In genomic region chr7:918118-918425, GRCh38 we compare ENCODE assay signal across 25 cellular contexts. TPM values are rescaled to one million over a fixed set of nuclear protein-coding genes. Genes with fewer than 3 reads are reported as not detected.
DNase-seq lines count a peak whose midpoint lies in the region; ATAC-seq and TF ChIP-seq lines count a peak whose summit lies in the region.
"Had no signal": no experiment of that assay in that cellular context is flagged by ENCODE, and none has a peak within 500 bp of the region (broad histone marks: within the 10 kb centered on the region; RNA-seq: fewer than 3 reads in every experiment).

No MANE protein-coding gene starts in this region.

- H3K36me3 Mint-ChIP-seq in WTC11: no peaks in the 10 kb centered on the region
- no peaks in the 10 kb centered on the region for H3K36me3 Mint-ChIP-seq in natural killer cell treated with Interleukin-12 subunit alpha and Interleukin-12 subunit beta and Interleukin-15 and Interleukin-18, amount 100 ng/mL, for 72 hours

- no peaks in the 10 kb centered on the region for H3K9me3 Mint-ChIP-seq in WTC11
- peaks cover 3% of the 10 kb centered on the region for H3K9me3 Mint-ChIP-seq in natural killer cell treated with Interleukin-12 subunit alpha and Interleukin-12 subunit beta and Interleukin-15 and Interleukin-18, amount 100 ng/mL, for 72 hours
- H3K9me3 Mint-ChIP-seq: stimulated activated naive B cell treated with anti-CD40 and anti-IgM and Interleukin-4, amounts not matched to agents 10 μg/mL and 1 μg/mL and 100 μg/mL, for 72 hours had no signal

- CTCF ChIA-PET in WTC11 (lab: Charles Lee): interaction anchor here (1.0 kb wide), 1 partner anchor 75 kb away, joined by 3 read pairs; no protein-coding TSS in a partner anchor

- H3K27ac ChIP-seq in heart right ventricle (no peak overlapping the region), transverse colon (no peak overlapping the region)
- H3K27ac ChIP-seq: neutrophil, SJSA1, WERI-Rb-1 had no signal

- no peak for TF ChIP-seq EP300 in transverse colon (IDR thresholded peaks at IDR 0.05; ENCODE audit: low read depth)

- ATAC-seq in Right ventricle myocardium inferior (no peak), heart right ventricle (no peak), WTC11 (no peak)
- no peak for ATAC-seq in natural killer cell treated with Interleukin-12 subunit alpha and Interleukin-12 subunit beta and Interleukin-15 and Interleukin-18, amount 100 ng/mL, for 72 hours
- ATAC-seq: stimulated activated naive B cell treated with anti-CD40 and anti-IgM and Interleukin-4, amounts not matched to agents 10 μg/mL and 1 μg/mL and 100 μg/mL, for 72 hours had no signal

- DNase-seq in Right ventricle myocardium inferior (ENCODE audit: missing footprints) (peak; percentile 4), heart right ventricle (no peak), WTC11 (ENCODE audit: low spot score) (peak; percentile 5), transverse colon (peak; percentile 5), NCI-H748 (lab: John Stamatoyannopoulos, UW; ENCODE audit: unreplicated experiment) (no peak), UCSD-AML1 (lab: John Stamatoyannopoulos, UW; ENCODE audit: unreplicated experiment) (no peak)
- peak; percentile 26 for DNase-seq in natural killer cell treated with Interleukin-12 subunit alpha and Interleukin-12 subunit beta and Interleukin-15 and Interleukin-18, amount 100 ng/mL, for 72 hours (ENCODE audit: low spot score)
- DNase-seq: ACHN; activated CD4-positive, alpha-beta T cell treated with anti-CD3 and anti-CD28 coated beads, Interleukin-2, amount 50 U/mL, for 1 hour; activated naive CD4-positive, alpha-beta T cell treated with Interleukin-2 at 50 U/mL for 16 hours; amygdala; EL; foreskin melanocyte; mesenchymal stem cell; NCI-H1092; NCI-H1694 treated with DMSO at 0.1 percent for 48 hours; NCI-H446 treated with DMSO at 0.1 percent for 48 hours; NCI-H82; stimulated activated naive B cell treated with anti-CD40 and anti-IgM and Interleukin-4, amounts not matched to agents 10 μg/mL and 1 μg/mL and 100 μg/mL, for 72 hours; T1000; WERI-Rb-1 had no signal

- 81 to 95% methylated on average over 9 of the region's 9 CpGs for WGBS in heart right ventricle, 2 donors
- 91% methylated on average over 9 of the region's 9 CpGs; no CpG with 5 or more reads in 1 of the 2 donors for WGBS in transverse colon (ENCODE audit: low coverage in 1 of 2), 2 donors

- no peaks in the 10 kb centered on the region for H3K9me3 ChIP-seq in heart right ventricle
- no peaks in the 10 kb centered on the region for H3K9me3 ChIP-seq in transverse colon
- H3K9me3 ChIP-seq: neutrophil, SJSA1 had no signal

- no peaks in the 10 kb centered on the region for H3K4me1 Mint-ChIP-seq in WTC11
- H3K4me1 Mint-ChIP-seq in natural killer cell treated with Interleukin-12 subunit alpha and Interleukin-12 subunit beta and Interleukin-15 and Interleukin-18, amount 100 ng/mL, for 72 hours (ENCODE audit: low read depth in 2 of 2): peaks cover 21 to 45% of the 10 kb centered on the region in 2 donors

- no peak overlapping the region for H3K4me3 Mint-ChIP-seq in WTC11
- no peak overlapping the region for H3K4me3 Mint-ChIP-seq in natural killer cell treated with Interleukin-12 subunit alpha and Interleukin-12 subunit beta and Interleukin-15 and Interleukin-18, amount 100 ng/mL, for 72 hours
- H3K4me3 Mint-ChIP-seq: B cell; stimulated activated naive B cell treated with anti-CD40 and anti-IgM and Interleukin-4, amounts not matched to agents 10 μg/mL and 1 μg/mL and 100 μg/mL, for 72 hours had no signal

- H3K36me3 ChIP-seq in heart right ventricle (no peaks in the 10 kb centered on the region), transverse colon (no peaks in the 10 kb centered on the region)
- H3K36me3 ChIP-seq: SJSA1, WERI-Rb-1 had no signal

- H3K4me3 ChIP-seq in heart right ventricle: no peak overlapping the region
- H3K4me3 ChIP-seq in transverse colon: no peak overlapping the region
- H3K4me3 ChIP-seq: SJSA1 had no signal

- H3K4me1 ChIP-seq in heart right ventricle (peaks cover 0 to 17% (median 3%) of the 10 kb centered on the region in 9 donors), transverse colon (peaks cover 30 to 65% (median 63%) of the 10 kb centered on the region in 4 donors)

- TF ChIP-seq CTCF in heart right ventricle (IDR thresholded peaks at IDR 0.05) (no peak), WTC11 (IDR thresholded peaks at IDR 0.05) (no peak), transverse colon (IDR thresholded peaks at IDR 0.05) (no peak)

- in situ Hi-C loops in transverse colon (cut with MboI; ENCODE audit: low pct_ligation_motif_present in 1 of 4, low pct_unique_long_range_greater_than_20kb in 1 of 4, low sequenced_read_pairs in 3 of 4): no loop called here

- H3K27me3 ChIP-seq in heart right ventricle (peaks cover 0 to 13% (median 0%) of the 10 kb centered on the region in 7 donors), transverse colon (no peaks in the 10 kb centered on the region)

- no peaks in the 10 kb centered on the region for H3K27me3 Mint-ChIP-seq in WTC11 (ENCODE audit: low read depth)
- no peaks in the 10 kb centered on the region for H3K27me3 Mint-ChIP-seq in natural killer cell treated with Interleukin-12 subunit alpha and Interleukin-12 subunit beta and Interleukin-15 and Interleukin-18, amount 100 ng/mL, for 72 hours
- H3K27me3 Mint-ChIP-seq: B cell; progenitor cell of endocrine pancreas; stimulated activated naive B cell treated with anti-CD40 and anti-IgM and Interleukin-4, amounts not matched to agents 10 μg/mL and 1 μg/mL and 100 μg/mL, for 72 hours had no signal

- no peak overlapping the region for H3K27ac Mint-ChIP-seq in WTC11
- H3K27ac Mint-ChIP-seq in natural killer cell treated with Interleukin-12 subunit alpha and Interleukin-12 subunit beta and Interleukin-15 and Interleukin-18, amount 100 ng/mL, for 72 hours: peak overlapping the region in 1 of 2 donors; percentile 59
- H3K27ac Mint-ChIP-seq: B cell; progenitor cell of endocrine pancreas; stimulated activated naive B cell treated with anti-CD40 and anti-IgM and Interleukin-4, amounts not matched to agents 10 μg/mL and 1 μg/mL and 100 μg/mL, for 72 hours had no signal

- POLR2A ChIA-PET in WTC11 (lab: Charles Lee): no interaction called here

- intact Hi-C loops in Right ventricle myocardium inferior (cut with DNase I) (no loop called here), heart right ventricle (cut with DNase I) (no loop called here), transverse colon (cut with DNase I; ENCODE audit: low total_unique reads) (no loop called here)

- TF ChIP-seq POLR2A in transverse colon (IDR thresholded peaks at IDR 0.05): no peak

TF ChIP-seq in WTC11, 78 proteins besides CTCF, POLR2A, EP300 and RAD21:
- TF ChIP-seq ERG (CRISPR knock-in tag; IDR thresholded peaks at IDR 0.05): no peak
- no peak for TF ChIP-seq ZNF138 (CRISPR knock-in tag; conservative IDR thresholded peaks at IDR 0.05)
- no peak for TF ChIP-seq TCF7 (CRISPR knock-in tag; IDR thresholded peaks at IDR 0.05; ENCODE audit: low read depth)
- TF ChIP-seq SMAD3 (CRISPR knock-in tag; IDR thresholded peaks at IDR 0.05; ENCODE audit: borderline replicate concordance): no peak

RNA-seq across cellular contexts. Expression of gene ADAP1, which starts 36.4 kb away (rescaled TPM):
- total RNA-seq in Right ventricle myocardium inferior (10.0 TPM), heart right ventricle (10 to 100 TPM in 5 of 10 donors, 1 to 10 TPM in 5; 5.2 to 14.9 (median 9.7) TPM), WTC11 (2021) (4.3 to 7.2 TPM (median 4.5 TPM) in 3 replicates), transverse colon (100 to 1,000 TPM in 3 of 4 donors, 10 to 100 TPM in 1; 84.9 to 360 (median 169) TPM)
- polyA plus RNA-seq in heart right ventricle: 10 to 100 TPM in 1 of 2 donors, 1 to 10 TPM in 1; 2.3 to 13.5 TPM
- total RNA-seq in natural killer cell treated with Interleukin-12 subunit alpha and Interleukin-12 subunit beta and Interleukin-15 and Interleukin-18, amount 100 ng/mL, for 72 hours: 100 to 1,000 TPM in 1 of 2 donors, 10 to 100 TPM in 1; 70.6 to 161 TPM

RNA-seq across cellular contexts. Expression of gene GET4, which starts 41.7 kb away (rescaled TPM):
- total RNA-seq in Right ventricle myocardium inferior (19.1 TPM), heart right ventricle (10 to 100 TPM; 14.7 to 25.0 (median 20.4) TPM), WTC11 (2021) (73.0 to 82.0 TPM (median 73.4 TPM) in 3 replicates), transverse colon (100 to 1,000 TPM in 2 of 4 donors, 10 to 100 TPM in 2; 49.4 to 116 (median 85.2) TPM)
- 10 to 100 TPM; 32.8 to 38.6 TPM for polyA plus RNA-seq in heart right ventricle
- total RNA-seq in natural killer cell treated with Interleukin-12 subunit alpha and Interleukin-12 subunit beta and Interleukin-15 and Interleukin-18, amount 100 ng/mL, for 72 hours: 10 to 100 TPM; 42.8 to 44.5 TPM

RNA-seq across cellular contexts. Expression of gene COX19, which starts 57.3 kb away (rescaled TPM):
- 8.2 TPM for total RNA-seq in Right ventricle myocardium inferior
- total RNA-seq in heart right ventricle: 1 to 10 TPM; 3.7 to 9.1 (median 6.1) TPM
- 1 to 10 TPM; 4.7 to 6.9 TPM for polyA plus RNA-seq in heart right ventricle
- 10.2 to 13.2 TPM (median 10.4 TPM) in 3 replicates for total RNA-seq in WTC11 (2021)
- total RNA-seq in natural killer cell treated with Interleukin-12 subunit alpha and Interleukin-12 subunit beta and Interleukin-15 and Interleukin-18, amount 100 ng/mL, for 72 hours: 10 to 100 TPM; 17.2 to 19.9 TPM
- total RNA-seq in transverse colon: 10 to 100 TPM in 3 of 4 donors, 1 to 10 TPM in 1; 8.6 to 30.2 (median 16.9) TPM

Comparison
In these comparisons a context has a peak if more than half of its experiments do, and no peak if none do; other contexts are left out.
1. DNase-seq: peak in Right ventricle myocardium inferior (single experiment), WTC11 (single experiment), natural killer cell treated with Interleukin-12 subunit alpha and Interleukin-12 subunit beta and Interleukin-15 and Interleukin-18, amount 100 ng/mL, for 72 hours (single experiment) and transverse colon (single experiment); none in heart right ventricle (0 of 2), NCI-H748 (single experiment) and UCSD-AML1 (single experiment).